Comparison of ENCODE assay signal across 1 cellular context in genomic region chr20:45301824-45302251, GRCh38.
TF ChIP-seq lines count a peak whose summit lies in the region.

No MANE protein-coding gene starts in this region.

TF ChIP-seq in GM23338, 12 proteins besides CTCF, POLR2A, EP300 and RAD21:
- TF ChIP-seq ZNF462 (CRISPR knock-in tag; IDR thresholded peaks at IDR 0.05) (no peak), NANOG (IDR thresholded peaks at IDR 0.05; ENCODE audit: borderline replicate concordance) (no peak), JUNB (IDR thresholded peaks at IDR 0.05; ENCODE audit: unreplicated experiment) (no peak), ZNF331 (CRISPR knock-in tag; IDR thresholded peaks at IDR 0.05; ENCODE audit: low read depth) (no peak), ETS1 (IDR thresholded peaks at IDR 0.05) (no peak)
